8 cellular contexts compared by ENCODE assay signal in the genomic region with DNA sequence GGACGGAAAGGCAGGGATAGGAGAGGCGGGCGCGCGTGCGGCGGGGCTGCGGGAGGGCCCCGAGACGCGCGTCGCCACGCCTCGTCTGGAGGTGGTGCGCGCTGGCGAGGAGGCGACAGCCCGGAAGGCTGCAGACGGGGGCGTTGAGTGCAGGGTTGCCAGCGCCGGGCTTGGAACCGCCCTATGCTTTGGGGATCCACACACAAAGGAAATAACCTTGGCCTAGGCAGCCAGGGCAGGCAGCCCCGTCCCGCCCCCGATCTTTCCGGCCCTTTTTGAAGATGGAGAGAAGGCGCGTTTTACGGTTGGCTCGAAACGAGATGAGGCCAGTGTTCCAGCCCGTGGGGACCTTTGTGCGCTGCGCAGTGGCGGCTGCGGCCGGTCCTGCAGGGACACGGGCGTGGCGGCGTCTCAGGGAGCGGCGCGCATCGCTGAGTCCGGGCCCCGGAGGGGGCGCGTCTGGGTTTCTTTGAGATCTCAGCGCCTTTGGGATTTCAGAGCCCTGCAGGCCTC. TPM values are rescaled to one million over a fixed set of nuclear protein-coding genes. Genes with fewer than 3 reads are reported as not detected.
DNase-seq lines count a peak whose midpoint lies in the region; ATAC-seq and TF ChIP-seq lines count a peak whose summit lies in the region.

No MANE protein-coding gene starts in this region.

- no peaks in the 10 kb centered on the region for H3K27me3 ChIP-seq in sigmoid colon

- no peaks in the 10 kb centered on the region for H3K36me3 ChIP-seq in sigmoid colon

- no peak for TF ChIP-seq RAD21 in Ishikawa (IDR thresholded peaks at IDR 0.05; ENCODE audit: low read depth)

- intact Hi-C loops in sigmoid colon (cut with DNase I): loop anchor here (5.0 kb wide), 1 partner anchor 69 kb away; no protein-coding TSS in a partner anchor

- H3K9me3 ChIP-seq in sigmoid colon: no peaks in the 10 kb centered on the region

- DNase-seq in DMS153 treated with DMSO at 0.1 percent for 48 hours (lab: John Stamatoyannopoulos, UW; ENCODE audit: unreplicated experiment) (peak; percentile 57), T-helper 1 cell (peak; percentile 61 to 77 (median 70)), anterior cingulate cortex (lab: John Stamatoyannopoulos, UW) (peak in 53 of 58 donors; percentile 16 to 81 (median 67)), hypothalamus (lab: John Stamatoyannopoulos, UW) (peak in 44 of 51 donors; percentile 11 to 84 (median 62)), sigmoid colon (no peak), NAMALWA (ENCODE audit: low spot score) (no peak)

- no peak for TF ChIP-seq CTCF in sigmoid colon (IDR thresholded peaks at IDR 0.05)

- peaks cover 0 to 31% (median 20%) of the 10 kb centered on the region in 4 donors for H3K4me1 ChIP-seq in sigmoid colon

- ATAC-seq in GM21515 (IDR thresholded peaks at IDR 0.05; ENCODE audit: unreplicated experiment): peak; percentile 46

- H3K4me3 ChIP-seq in sigmoid colon: peak overlapping the region; percentile 29 to 62 (median 57)

- WGBS in sigmoid colon, 2 donors: 1% methylated on average over 53 of the region's 53 CpGs

- TF ChIP-seq EP300 in Ishikawa (IDR thresholded peaks at IDR 0.05; ENCODE audit: borderline replicate concordance) (no peak), sigmoid colon (IDR thresholded peaks at IDR 0.05) (no peak)

- peak overlapping the region in 3 of 4 donors; percentile 46 to 57 (median 48) for H3K27ac ChIP-seq in sigmoid colon

- TF ChIP-seq POLR2A in sigmoid colon (IDR thresholded peaks at IDR 0.05): no peak

TF ChIP-seq in Ishikawa, 13 proteins besides CTCF, POLR2A, EP300 and RAD21:
- TF ChIP-seq NFIC (IDR thresholded peaks at IDR 0.05) (peak; percentile 34; the same call in 1 of the 2 replicates), TAF1 (IDR thresholded peaks at IDR 0.05; ENCODE audit: low read depth) (0 out of 2 replicates have a peak, but pooled peaks have one; percentile 42), YY1 (IDR thresholded peaks at IDR 0.05; ENCODE audit: low read depth) (peak; percentile 50; the same call in 1 of the 2 replicates), FOXM1 (IDR thresholded peaks at IDR 0.05; ENCODE audit: borderline replicate concordance, low read depth) (no peak; the same call in 1 of the 2 replicates), TCF12 (IDR thresholded peaks at IDR 0.05; ENCODE audit: low read depth) (peak; percentile 56), EGR1 (IDR thresholded peaks at IDR 0.05) (peak; percentile 87), ZBTB7A (IDR thresholded peaks at IDR 0.05; ENCODE audit: low read depth) (0 out of 2 replicates have a peak, but pooled peaks have one; percentile 29)
- TF ChIP-seq, protein P1, sequence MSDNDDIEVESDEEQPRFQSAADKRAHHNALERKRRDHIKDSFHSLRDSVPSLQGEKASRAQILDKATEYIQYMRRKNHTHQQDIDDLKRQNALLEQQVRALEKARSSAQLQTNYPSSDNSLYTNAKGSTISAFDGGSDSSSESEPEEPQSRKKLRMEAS (IDR thresholded peaks at IDR 0.05): 0 out of 2 replicates have a peak, but pooled peaks have one; percentile 17
- TF ChIP-seq, protein P2, sequence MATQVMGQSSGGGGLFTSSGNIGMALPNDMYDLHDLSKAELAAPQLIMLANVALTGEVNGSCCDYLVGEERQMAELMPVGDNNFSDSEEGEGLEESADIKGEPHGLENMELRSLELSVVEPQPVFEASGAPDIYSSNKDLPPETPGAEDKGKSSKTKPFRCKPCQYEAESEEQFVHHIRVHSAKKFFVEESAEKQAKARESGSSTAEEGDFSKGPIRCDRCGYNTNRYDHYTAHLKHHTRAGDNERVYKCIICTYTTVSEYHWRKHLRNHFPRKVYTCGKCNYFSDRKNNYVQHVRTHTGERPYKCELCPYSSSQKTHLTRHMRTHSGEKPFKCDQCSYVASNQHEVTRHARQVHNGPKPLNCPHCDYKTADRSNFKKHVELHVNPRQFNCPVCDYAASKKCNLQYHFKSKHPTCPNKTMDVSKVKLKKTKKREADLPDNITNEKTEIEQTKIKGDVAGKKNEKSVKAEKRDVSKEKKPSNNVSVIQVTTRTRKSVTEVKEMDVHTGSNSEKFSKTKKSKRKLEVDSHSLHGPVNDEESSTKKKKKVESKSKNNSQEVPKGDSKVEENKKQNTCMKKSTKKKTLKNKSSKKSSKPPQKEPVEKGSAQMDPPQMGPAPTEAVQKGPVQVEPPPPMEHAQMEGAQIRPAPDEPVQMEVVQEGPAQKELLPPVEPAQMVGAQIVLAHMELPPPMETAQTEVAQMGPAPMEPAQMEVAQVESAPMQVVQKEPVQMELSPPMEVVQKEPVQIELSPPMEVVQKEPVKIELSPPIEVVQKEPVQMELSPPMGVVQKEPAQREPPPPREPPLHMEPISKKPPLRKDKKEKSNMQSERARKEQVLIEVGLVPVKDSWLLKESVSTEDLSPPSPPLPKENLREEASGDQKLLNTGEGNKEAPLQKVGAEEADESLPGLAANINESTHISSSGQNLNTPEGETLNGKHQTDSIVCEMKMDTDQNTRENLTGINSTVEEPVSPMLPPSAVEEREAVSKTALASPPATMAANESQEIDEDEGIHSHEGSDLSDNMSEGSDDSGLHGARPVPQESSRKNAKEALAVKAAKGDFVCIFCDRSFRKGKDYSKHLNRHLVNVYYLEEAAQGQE (IDR thresholded peaks at IDR 0.05; ENCODE audit: low read depth): no peak

RNA-seq across cellular contexts. Expression of a gene that starts 50.8 kb away (rescaled TPM):
- total RNA-seq in sigmoid colon: 10 to 100 TPM; 31.6 to 51.7 (median 34.7) TPM
- 10 to 100 TPM; 19.8 to 26.8 (median 25.5) TPM for polyA plus RNA-seq in sigmoid colon

Comparison
In these comparisons a context has a peak if more than half of its experiments do, and no peak if none do; other contexts are left out.
1. DNase-seq: peak in DMS153 treated with DMSO at 0.1 percent for 48 hours (single experiment), T-helper 1 cell (5 of 5), anterior cingulate cortex (53 of 58) and hypothalamus (44 of 51); none in sigmoid colon (single experiment) and NAMALWA (single experiment).